In genomic region chr13:83937579-83937978, GRCh38 we compare ENCODE assay signal across 18 cellular contexts. TPM values are rescaled to one million over a fixed set of nuclear protein-coding genes. Genes with fewer than 3 reads are reported as not detected.
A peak's percentile ranks its signal among the peaks of the same experiment; 100 is the strongest.
DNase-seq lines count a peak whose midpoint lies in the region; ATAC-seq and TF ChIP-seq lines count a peak whose summit lies in the region.
"Had no signal": no experiment of that assay in that cellular context is flagged by ENCODE, and none has a peak within 500 bp of the region (broad histone marks: within the 10 kb centered on the region; RNA-seq: fewer than 3 reads in every experiment).

No MANE protein-coding gene starts in this region.

- H3K4me1 ChIP-seq in HUES48 (ENCODE audit: control insufficient read depth, insufficient read depth, low read length) (peaks cover 24% of the 10 kb centered on the region), iPS-18a (ENCODE audit: control insufficient read depth, low read depth, low read length) (peaks cover 21% of the 10 kb centered on the region)
- H3K4me1 ChIP-seq: BLaER1 had no signal

- CTCF ChIA-PET in WTC11 (lab: Charles Lee), result no interaction called here

- H3K27me3 Mint-ChIP-seq in WTC11 (ENCODE audit: low read depth), result no peaks in the 10 kb centered on the region; the same call in 1 of the 2 replicates
- H3K27me3 Mint-ChIP-seq: B cell; CD4-positive, CD25-positive, alpha-beta regulatory T cell had no signal

- H3K4me1 Mint-ChIP-seq in WTC11, result peaks cover 55% of the 10 kb centered on the region
- H3K4me1 Mint-ChIP-seq: B cell; CD4-positive, CD25-positive, alpha-beta regulatory T cell had no signal

- ATAC-seq in WTC11 (no peak), HG02588 (IDR thresholded peaks at IDR 0.05; ENCODE audit: unreplicated experiment) (no peak)
- ATAC-seq: CD8-positive, alpha-beta T cell had no signal

- H3K9ac ChIP-seq in HUES48 (ENCODE audit: low read depth, low read length), result no peak overlapping the region
- H3K9ac ChIP-seq in iPS-18a (ENCODE audit: low read length), result no peak overlapping the region
- H3K9ac ChIP-seq: BLaER1 had no signal

- DNase-seq in WTC11 (ENCODE audit: low spot score) (no peak), COLO829 (ENCODE audit: low spot score) (no peak), NCI-H345 treated with DMSO at 0.1 percent for 48 hours (lab: John Stamatoyannopoulos, UW; ENCODE audit: unreplicated experiment) (no peak)
- DNase-seq: CD4-positive, CD25-positive, alpha-beta regulatory T cell; CD8-positive, alpha-beta T cell; DMS53; DMS79 treated with DMSO at 0.1 percent for 48 hours; GF-D8; HFFc6 had no signal

- H3K27ac ChIP-seq in HUES48 (ENCODE audit: low read depth, low read length) (peak overlapping the region; percentile 79), iPS-18a (ENCODE audit: low read length) (peak overlapping the region; percentile 62)
- H3K27ac ChIP-seq: BLaER1, C4-2B had no signal

- H3K4me3 Mint-ChIP-seq in WTC11, result peak overlapping the region; percentile 15; the same call in 1 of the 2 replicates
- H3K4me3 Mint-ChIP-seq: B cell; CD4-positive, CD25-positive, alpha-beta regulatory T cell; CD8-positive, alpha-beta T cell; HFFc6 had no signal

- peaks cover 22% of the 10 kb centered on the region for H3K9me3 Mint-ChIP-seq in WTC11
- H3K9me3 Mint-ChIP-seq: CD8-positive, alpha-beta T cell; HFFc6 had no signal

- peak overlapping the region; percentile 48 for H3K27ac Mint-ChIP-seq in WTC11
- H3K27ac Mint-ChIP-seq: B cell; CD4-positive, CD25-positive, alpha-beta regulatory T cell; CD8-positive, alpha-beta T cell; HFFc6 had no signal

- no peak overlapping the region; the same call in 1 of the 2 replicates for H3K4me3 ChIP-seq in HUES48 (ENCODE audit: low read depth, low read length)
- no peak overlapping the region for H3K4me3 ChIP-seq in iPS-18a (ENCODE audit: low read length)
- H3K4me3 ChIP-seq: BLaER1, HAP-1 had no signal

- no peaks in the 10 kb centered on the region for H3K27me3 ChIP-seq in HUES48 (ENCODE audit: control insufficient read depth, insufficient read depth, low read length)
- H3K27me3 ChIP-seq in iPS-18a (ENCODE audit: control insufficient read depth, insufficient read depth, low read length), result no peaks in the 10 kb centered on the region
- H3K27me3 ChIP-seq: BLaER1 had no signal

- H3K36me3 Mint-ChIP-seq in WTC11, result peaks cover 29% of the 10 kb centered on the region
- H3K36me3 Mint-ChIP-seq: CD4-positive, CD25-positive, alpha-beta regulatory T cell; CD8-positive, alpha-beta T cell had no signal

- H3K36me3 ChIP-seq in HUES48 (ENCODE audit: control insufficient read depth, insufficient read depth, low read length), result no peaks in the 10 kb centered on the region
- no peaks in the 10 kb centered on the region for H3K36me3 ChIP-seq in iPS-18a (ENCODE audit: control insufficient read depth, low read depth, low read length)
- H3K36me3 ChIP-seq: BLaER1, HAP-1 had no signal

- POLR2A ChIA-PET in WTC11 (lab: Charles Lee), result no interaction called here

- H3K9me3 ChIP-seq in HUES48 (ENCODE audit: control insufficient read depth, insufficient read depth, low read length) (peaks cover 14% of the 10 kb centered on the region), iPS-18a (ENCODE audit: control insufficient read depth, low read depth, low read length) (peaks cover 3% of the 10 kb centered on the region)
- H3K9me3 ChIP-seq: BLaER1, HAP-1 had no signal

- TF ChIP-seq CTCF in WTC11 (IDR thresholded peaks at IDR 0.05), result no peak

TF ChIP-seq in WTC11, 78 proteins besides CTCF, POLR2A, EP300 and RAD21:
- TF ChIP-seq NR1H2 (CRISPR knock-in tag; IDR thresholded peaks at IDR 0.05), result no peak
- TF ChIP-seq ZNF317 (CRISPR knock-in tag; IDR thresholded peaks at IDR 0.05; ENCODE audit: borderline replicate concordance, low read depth), result no peak
- no peak for TF ChIP-seq NR2C2 (CRISPR knock-in tag; IDR thresholded peaks at IDR 0.05)
- no peak for TF ChIP-seq ZNF263 (CRISPR knock-in tag; IDR thresholded peaks at IDR 0.05; ENCODE audit: low read depth)
- no peak for TF ChIP-seq USF2 (CRISPR knock-in tag; IDR thresholded peaks at IDR 0.05)
- TF ChIP-seq ZNF512 (CRISPR knock-in tag; IDR thresholded peaks at IDR 0.05; ENCODE audit: borderline replicate concordance), result no peak

RNA-seq across cellular contexts. Expression of gene SLITRK1, which starts 55.3 kb away (rescaled TPM):
- 1.1 to 1.9 TPM (median 1.6 TPM) in 3 replicates for total RNA-seq in WTC11 (2021)
- total RNA-seq: B cell; CD4-positive, CD25-positive, alpha-beta regulatory T cell; CD8-positive, alpha-beta T cell; G401; H4 had no signal
